In the genomic region with DNA sequence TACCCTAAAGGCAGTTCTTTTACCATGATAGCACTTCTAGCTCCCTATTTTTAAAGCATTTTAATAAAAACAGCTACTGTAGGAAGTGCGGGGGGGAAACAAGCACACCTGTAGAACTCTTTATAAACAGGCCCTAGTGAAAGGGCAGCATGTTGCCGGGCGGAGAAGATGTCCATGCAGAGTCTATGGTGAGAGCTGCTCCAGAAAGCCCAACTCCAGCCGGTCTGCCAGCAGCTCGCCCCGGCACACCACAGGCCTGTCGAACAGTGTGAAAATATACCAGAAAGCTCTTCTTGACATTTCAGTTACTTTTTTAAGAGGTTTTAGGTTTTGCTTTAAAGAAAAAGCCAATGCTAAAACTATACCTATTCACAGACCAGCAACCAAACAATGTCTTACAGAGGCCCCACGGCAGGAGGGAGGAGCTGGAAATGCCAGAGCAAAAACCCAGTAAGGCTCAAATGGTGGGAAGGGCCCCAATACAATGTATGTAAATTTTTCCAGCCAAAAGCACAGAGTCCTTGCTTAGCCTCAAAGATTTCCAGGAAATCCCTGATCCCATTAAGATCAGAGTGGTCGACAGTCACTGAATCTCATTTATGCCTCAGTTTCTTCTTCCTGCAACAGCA, we compare ENCODE assay signal across 22 cellular contexts.
"Had no signal": no experiment of that assay in that cellular context is flagged by ENCODE, and none has a peak within 500 bp of the region (broad histone marks: within the 10 kb centered on the region; RNA-seq: fewer than 3 reads in every experiment).

No MANE protein-coding gene starts in this region.

- H3K4me1 Mint-ChIP-seq: activated CD4-positive, alpha-beta memory T cell treated with anti-CD3 and anti-CD28 coated beads, Interleukin-2, amount 10 ng/mL, durations not matched to agents 7 days and 5 days; activated CD4-positive, alpha-beta T cell treated with anti-CD3 and anti-CD28 coated beads, Interleukin-2, amount 10 ng/mL, durations not matched to agents 7 days and 5 days; naive thymus-derived CD4-positive, alpha-beta T cell; T-helper 17 cell had no signal

- ATAC-seq: activated naive CD4-positive, alpha-beta T cell treated with anti-CD3 and anti-CD28 coated beads, Interleukin-2, amount 50 U/mL, for 72 hours; esophagus mucosa; heart right ventricle; left cardiac atrium; left ventricle myocardium superior; naive thymus-derived CD4-positive, alpha-beta T cell; T-helper 17 cell had no signal

- H3K27ac ChIP-seq: breast epithelium, heart right ventricle, right atrium auricular region, spleen, tibial nerve had no signal

- H3K9me3 ChIP-seq: breast epithelium, heart right ventricle, right atrium auricular region, spleen, tibial nerve had no signal

- DNase-seq: activated CD4-positive, alpha-beta memory T cell treated with anti-CD3 and anti-CD28 coated beads, Interleukin-2, amount 10 ng/mL, durations not matched to agents 7 days and 5 days; activated CD4-positive, alpha-beta T cell treated with anti-CD3 and anti-CD28 coated beads for 1 hour; activated CD4-positive, alpha-beta T cell treated with anti-CD3 and anti-CD28 coated beads, Interleukin-2, amount 10 ng/mL, durations not matched to agents 7 days and 5 days; activated T-cell treated with anti-CD3 and anti-CD28 coated beads, Interleukin-2, amount 50 U/mL, for 48 hours; central memory CD4-positive, alpha-beta T cell; foreskin fibroblast; heart right ventricle; left cardiac atrium; left ventricle myocardium superior; naive thymus-derived CD4-positive, alpha-beta T cell; occipital lobe; spleen; stimulated activated naive CD4-positive, alpha-beta T cell treated with Interleukin-2 at 50 U/mL for 16 hours; T-helper 17 cell; T1000 had no signal

- H3K4me3 Mint-ChIP-seq: activated CD4-positive, alpha-beta memory T cell treated with anti-CD3 and anti-CD28 coated beads, Interleukin-2, amount 10 ng/mL, durations not matched to agents 7 days and 5 days; activated CD4-positive, alpha-beta T cell treated with anti-CD3 and anti-CD28 coated beads, Interleukin-2, amount 10 ng/mL, durations not matched to agents 7 days and 5 days; naive thymus-derived CD4-positive, alpha-beta T cell; neural crest cell; T-helper 17 cell had no signal

- H3K4me1 ChIP-seq: breast epithelium, heart right ventricle, right atrium auricular region, spleen had no signal

- H3K36me3 Mint-ChIP-seq: activated naive CD4-positive, alpha-beta T cell treated with anti-CD3 and anti-CD28 coated beads, Interleukin-2, amount 50 U/mL, for 72 hours; naive thymus-derived CD4-positive, alpha-beta T cell had no signal

- H3K27ac Mint-ChIP-seq: activated CD4-positive, alpha-beta memory T cell treated with anti-CD3 and anti-CD28 coated beads, Interleukin-2, amount 10 ng/mL, durations not matched to agents 7 days and 5 days; activated CD4-positive, alpha-beta T cell treated with anti-CD3 and anti-CD28 coated beads, Interleukin-2, amount 10 ng/mL, durations not matched to agents 7 days and 5 days; activated naive CD4-positive, alpha-beta T cell treated with anti-CD3 and anti-CD28 coated beads, Interleukin-2, amount 50 U/mL, for 72 hours; activated T-helper 2 cell treated with anti-CD3 and anti-CD28 coated beads, Interferon-gamma antibody, Interleukin-2, Interleukin-4, amounts not matched to agents 10 μg/mL and 5 μg/mL and 100 μg/mL, durations not matched to agents 14 hours and 24 hours and 36 hours; T-helper 17 cell had no signal

- H3K4me3 ChIP-seq: breast epithelium, heart right ventricle, right atrium auricular region, spleen, tibial nerve had no signal

- H3K27me3 ChIP-seq: breast epithelium, right atrium auricular region, tibial nerve had no signal

- H3K9me3 Mint-ChIP-seq: activated CD4-positive, alpha-beta memory T cell treated with anti-CD3 and anti-CD28 coated beads, Interleukin-2, amount 10 ng/mL, durations not matched to agents 7 days and 5 days; activated CD4-positive, alpha-beta T cell treated with anti-CD3 and anti-CD28 coated beads, Interleukin-2, amount 10 ng/mL, durations not matched to agents 7 days and 5 days; activated naive CD4-positive, alpha-beta T cell treated with anti-CD3 and anti-CD28 coated beads, Interleukin-2, amount 50 U/mL, for 72 hours; activated T-helper 2 cell treated with anti-CD3 and anti-CD28 coated beads, Interferon-gamma antibody, Interleukin-2, Interleukin-4, amounts not matched to agents 10 μg/mL and 5 μg/mL and 100 μg/mL, durations not matched to agents 14 hours and 24 hours and 36 hours; naive thymus-derived CD4-positive, alpha-beta T cell; neural crest cell had no signal

- H3K36me3 ChIP-seq: breast epithelium, heart right ventricle, right atrium auricular region, spleen, tibial nerve had no signal
